In genomic region chr10:119596537-119597404, GRCh38 we compare ENCODE assay signal across 8 cellular contexts. TPM values are rescaled to one million over a fixed set of nuclear protein-coding genes. Genes with fewer than 3 reads are reported as not detected.
DNase-seq lines count a peak whose midpoint lies in the region; ATAC-seq and TF ChIP-seq lines count a peak whose summit lies in the region.

Gene TIAL1 (minus strand): TSS chr10:119596964. CDS start chr10:119596465, 499 bp downstream.

- H3K9me3 ChIP-seq in T-helper 17 cell (ENCODE audit: control insufficient read depth, low read length, poor library complexity, severe bottlenecking) = no peaks in the 10 kb centered on the region
- no peaks in the 10 kb centered on the region for H3K9me3 ChIP-seq in upper lobe of right lung

- H3K36me3 ChIP-seq in upper lobe of right lung = peaks cover 8% of the 10 kb centered on the region

- intact Hi-C loops in left cardiac atrium (cut with DNase I) = loop anchor here in 1 of 2 donors (5.0 kb wide), 1 partner anchor 56 kb away; the partner anchor contains the start of gene BAG3
- intact Hi-C loops in posterior vena cava (cut with DNase I) = no loop called here
- intact Hi-C loops in upper lobe of right lung (cut with DNase I) = no loop called here

- DNase-seq in NCI-H1694 treated with DMSO at 0.1 percent for 48 hours (lab: John Stamatoyannopoulos, UW) (peak; percentile 89), T-helper 17 cell (peak; percentile 76 to 88 (median 78)), amygdala (lab: John Stamatoyannopoulos, UW) (peak; percentile 73 to 100 (median 98)), left cardiac atrium (peak; percentile 99), posterior vena cava (ENCODE audit: low spot score) (peak; percentile 99), upper lobe of right lung (peak; percentile 98)

- TF ChIP-seq CTCF in upper lobe of right lung (IDR thresholded peaks at IDR 0.05) = no peak

- H3K27ac ChIP-seq in upper lobe of right lung = peak within 1 kb of the TSS; percentile 99

- peak within 1 kb of the TSS; percentile 93 for H3K4me3 ChIP-seq in upper lobe of right lung

- H3K4me1 ChIP-seq in upper lobe of right lung = peaks cover 44% of the 10 kb centered on the region

- no peaks in the 10 kb centered on the region for H3K27me3 ChIP-seq in upper lobe of right lung

- peaks cover 6% of the 10 kb centered on the region for H3K36me3 Mint-ChIP-seq in T-helper 17 cell (ENCODE audit: low read depth)

- peak; percentile 88 for TF ChIP-seq POLR2A in GM15510 (IDR thresholded peaks at IDR 0.05; ENCODE audit: borderline replicate concordance, extremely low read depth, insufficient read length)

- peak within 1 kb of the TSS; percentile 98 for H3K27ac Mint-ChIP-seq in T-helper 17 cell

- H3K27me3 Mint-ChIP-seq in T-helper 17 cell = no peaks in the 10 kb centered on the region

- ATAC-seq in HG02885 (IDR thresholded peaks at IDR 0.05; ENCODE audit: poor library complexity, unreplicated experiment) = peak; percentile 83
- ATAC-seq in T-helper 17 cell = peak; percentile 86
- ATAC-seq in left cardiac atrium = peak; percentile 92 to 95
- peak; percentile 95 for ATAC-seq in upper lobe of right lung

- peaks cover 44% of the 10 kb centered on the region for H3K4me1 Mint-ChIP-seq in T-helper 17 cell

- peak within 1 kb of the TSS; percentile 99 for H3K4me3 Mint-ChIP-seq in T-helper 17 cell

RNA-seq across cellular contexts. Expression of gene TIAL1, which starts in this region (rescaled TPM):
- 100 to 1,000 TPM; 169 to 172 TPM for total RNA-seq in T-helper 17 cell
- total RNA-seq in left cardiac atrium = 10 to 100 TPM; 69.6 to 70.2 TPM
- total RNA-seq in posterior vena cava = 10 to 100 TPM; 78.8 to 90.7 TPM
- 104 TPM for total RNA-seq in upper lobe of right lung

Comparison
In these comparisons a context has a peak if more than half of its experiments do, and no peak if none do; other contexts are left out.
1. Peak in every context shown above with its lines: DNase-seq, ATAC-seq, H3K4me3 ChIP-seq and H3K27ac ChIP-seq.